ENCODE assay signal across 1 cellular context in the genomic region with DNA sequence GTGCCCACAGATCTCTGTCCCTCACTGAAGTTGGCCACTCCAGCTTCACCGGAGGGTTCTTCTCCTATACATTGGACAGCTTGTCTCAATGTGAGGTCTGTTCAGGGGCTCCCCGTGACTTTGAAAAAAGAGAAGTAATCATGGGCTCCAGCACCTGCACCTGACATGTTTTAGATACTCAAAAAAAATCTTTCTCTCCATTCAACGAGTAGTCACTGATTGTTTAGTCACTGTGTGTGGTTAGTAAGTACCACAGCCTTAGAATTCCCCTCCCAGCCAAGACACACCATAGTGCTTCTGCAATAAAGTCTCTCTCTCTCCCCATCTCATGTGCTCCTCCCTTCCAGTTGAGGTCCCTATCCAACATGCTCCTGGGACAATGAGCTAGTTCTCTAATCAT.
A peak's percentile ranks its signal among the peaks of the same experiment; 100 is the strongest.
TF ChIP-seq lines count a peak whose summit lies in the region.

No MANE protein-coding gene starts in this region.

TF ChIP-seq in GM12878, 131 proteins besides CTCF, POLR2A, EP300 and RAD21 (continues in another document):
- TF ChIP-seq, protein P1, sequence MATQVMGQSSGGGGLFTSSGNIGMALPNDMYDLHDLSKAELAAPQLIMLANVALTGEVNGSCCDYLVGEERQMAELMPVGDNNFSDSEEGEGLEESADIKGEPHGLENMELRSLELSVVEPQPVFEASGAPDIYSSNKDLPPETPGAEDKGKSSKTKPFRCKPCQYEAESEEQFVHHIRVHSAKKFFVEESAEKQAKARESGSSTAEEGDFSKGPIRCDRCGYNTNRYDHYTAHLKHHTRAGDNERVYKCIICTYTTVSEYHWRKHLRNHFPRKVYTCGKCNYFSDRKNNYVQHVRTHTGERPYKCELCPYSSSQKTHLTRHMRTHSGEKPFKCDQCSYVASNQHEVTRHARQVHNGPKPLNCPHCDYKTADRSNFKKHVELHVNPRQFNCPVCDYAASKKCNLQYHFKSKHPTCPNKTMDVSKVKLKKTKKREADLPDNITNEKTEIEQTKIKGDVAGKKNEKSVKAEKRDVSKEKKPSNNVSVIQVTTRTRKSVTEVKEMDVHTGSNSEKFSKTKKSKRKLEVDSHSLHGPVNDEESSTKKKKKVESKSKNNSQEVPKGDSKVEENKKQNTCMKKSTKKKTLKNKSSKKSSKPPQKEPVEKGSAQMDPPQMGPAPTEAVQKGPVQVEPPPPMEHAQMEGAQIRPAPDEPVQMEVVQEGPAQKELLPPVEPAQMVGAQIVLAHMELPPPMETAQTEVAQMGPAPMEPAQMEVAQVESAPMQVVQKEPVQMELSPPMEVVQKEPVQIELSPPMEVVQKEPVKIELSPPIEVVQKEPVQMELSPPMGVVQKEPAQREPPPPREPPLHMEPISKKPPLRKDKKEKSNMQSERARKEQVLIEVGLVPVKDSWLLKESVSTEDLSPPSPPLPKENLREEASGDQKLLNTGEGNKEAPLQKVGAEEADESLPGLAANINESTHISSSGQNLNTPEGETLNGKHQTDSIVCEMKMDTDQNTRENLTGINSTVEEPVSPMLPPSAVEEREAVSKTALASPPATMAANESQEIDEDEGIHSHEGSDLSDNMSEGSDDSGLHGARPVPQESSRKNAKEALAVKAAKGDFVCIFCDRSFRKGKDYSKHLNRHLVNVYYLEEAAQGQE (IDR thresholded peaks at IDR 0.05; ENCODE audit: low read depth, low read length): no peak
- TF ChIP-seq DPF2 (IDR thresholded peaks at IDR 0.05) (0 out of 2 replicates have a peak, but pooled peaks have one; percentile 41), SMC3 (IDR thresholded peaks at IDR 0.05; ENCODE audit: borderline replicate concordance, low read length) (no peak; the same call in 1 of the 2 replicates), BCL11A (IDR thresholded peaks at IDR 0.05; ENCODE audit: low read depth, low read length) (peak; percentile 70; the same call in 1 of the 2 replicates), WRNIP1 (IDR thresholded peaks at IDR 0.05; ENCODE audit: borderline replicate concordance, low read depth, low read length) (no peak), CBX5 (IDR thresholded peaks at IDR 0.05; ENCODE audit: low read depth) (peak; percentile 79; the same call in 1 of the 2 replicates), TBL1XR1 (IDR thresholded peaks at IDR 0.05; ENCODE audit: low read depth, low read length) (peak; percentile 63; the same call in 1 of the 2 replicates), MTA2 (IDR thresholded peaks at IDR 0.05; ENCODE audit: low read depth) (peak; percentile 76; the same call in 1 of the 2 replicates), MEF2A (IDR thresholded peaks at IDR 0.05; ENCODE audit: insufficient read depth, low read depth, low read length) (peak; percentile 45; the same call in 1 of the 2 replicates), CBFB (IDR thresholded peaks at IDR 0.05; ENCODE audit: low read depth) (peak; percentile 90), PML (IDR thresholded peaks at IDR 0.05; ENCODE audit: low read length) (peak; percentile 82), MEF2B (IDR thresholded peaks at IDR 0.05; ENCODE audit: partially characterized antibody, poor library complexity, severe bottlenecking) (peak; percentile 58), IKZF1 (conservative IDR thresholded peaks at IDR 0.05) (peak; percentile 64), BACH1 (IDR thresholded peaks at IDR 0.05; ENCODE audit: borderline replicate concordance) (peak; percentile 62; the same call in 1 of the 2 replicates), CREB1 (IDR thresholded peaks at IDR 0.05; ENCODE audit: low read depth) (peak; percentile 57; the same call in 1 of the 2 replicates), TCF12 (IDR thresholded peaks at IDR 0.05; ENCODE audit: low read depth, low read length) (peak; percentile 62; the same call in 1 of the 2 replicates), GABPA (IDR thresholded peaks at IDR 0.05; ENCODE audit: low read depth) (no peak; the same call in 1 of the 2 replicates), TARDBP (IDR thresholded peaks at IDR 0.05; ENCODE audit: borderline replicate concordance) (no peak), POLR2AphosphoS2 (IDR thresholded peaks at IDR 0.05; ENCODE audit: low read depth, low read length) (no peak), SIX5 (IDR thresholded peaks at IDR 0.05; ENCODE audit: low read depth, low read length, severe bottlenecking) (peak; percentile 9), EGR1 (IDR thresholded peaks at IDR 0.05; ENCODE audit: borderline replicate concordance in 1 of 2, low read depth in 2 of 2, low read length in 2 of 2) (no peak), PAX5 (IDR thresholded peaks at IDR 0.05; ENCODE audit: borderline replicate concordance, low read depth, low read length) (peak; percentile 62; the same call in 1 of the 2 replicates), ZNF384 (IDR thresholded peaks at IDR 0.05; ENCODE audit: borderline replicate concordance, low read depth, low read length) (peak; percentile 80; the same call in 1 of the 2 replicates), NFIC (IDR thresholded peaks at IDR 0.05; ENCODE audit: low read depth, low read length) (peak; percentile 88), SMAD5 (IDR thresholded peaks at IDR 0.05; ENCODE audit: low read depth) (peak; percentile 45; the same call in 1 of the 2 replicates), ATF7 (IDR thresholded peaks at IDR 0.05; ENCODE audit: low read depth) (peak; percentile 54; the same call in 1 of the 2 replicates), RAD51 (IDR thresholded peaks at IDR 0.05) (peak; percentile 86), BHLHE40 (IDR thresholded peaks at IDR 0.05; ENCODE audit: borderline replicate concordance in 1 of 2, low read depth in 2 of 2, low read length in 1 of 2) (peak; percentile 88 to 90), KAT2A (conservative IDR thresholded peaks at IDR 0.05; ENCODE audit: control insufficient read depth, low read depth, low read length) (no peak), ZBED1 (IDR thresholded peaks at IDR 0.05; ENCODE audit: borderline replicate concordance) (peak; percentile 85; the same call in 1 of the 2 replicates), STAT3 (IDR thresholded peaks at IDR 0.05; ENCODE audit: low read depth, low read length) (no peak), MXI1 (IDR thresholded peaks at IDR 0.05; ENCODE audit: low read depth, low read length) (peak; percentile 64; the same call in 1 of the 2 replicates), GATAD2B (conservative IDR thresholded peaks at IDR 0.05; ENCODE audit: low read depth) (peak; percentile 40; the same call in 1 of the 2 replicates), NR2F1 (conservative IDR thresholded peaks at IDR 0.05) (0 out of 2 replicates have a peak, but pooled peaks have one; percentile 14), EED (IDR thresholded peaks at IDR 0.05; ENCODE audit: low read depth) (peak; percentile 75), YY1 (IDR thresholded peaks at IDR 0.05; ENCODE audit: low read depth, low read length) (no peak), RELA (IDR thresholded peaks at IDR 0.05; ENCODE audit: borderline replicate concordance, partially characterized antibody) (peak; percentile 66), ZNF24 (IDR thresholded peaks at IDR 0.05) (0 out of 2 replicates have a peak, but pooled peaks have one; percentile 64), CREM (IDR thresholded peaks at IDR 0.05; ENCODE audit: low read depth) (peak; percentile 55; the same call in 1 of the 2 replicates), MTA3 (IDR thresholded peaks at IDR 0.05; ENCODE audit: borderline replicate concordance, low read length) (peak; percentile 86; the same call in 1 of the 2 replicates), NBN (IDR thresholded peaks at IDR 0.05) (peak; percentile 86), TAF1 (IDR thresholded peaks at IDR 0.05; ENCODE audit: borderline replicate concordance, low read depth, low read length) (no peak), IRF4 (IDR thresholded peaks at IDR 0.05; ENCODE audit: low read depth, low read length) (0 out of 2 replicates have a peak, but pooled peaks have one; percentile 18), IKZF2 (IDR thresholded peaks at IDR 0.05) (peak; percentile 60 to 74; a peak in 3 of 4 replicates)
- TF ChIP-seq, protein P2, sequence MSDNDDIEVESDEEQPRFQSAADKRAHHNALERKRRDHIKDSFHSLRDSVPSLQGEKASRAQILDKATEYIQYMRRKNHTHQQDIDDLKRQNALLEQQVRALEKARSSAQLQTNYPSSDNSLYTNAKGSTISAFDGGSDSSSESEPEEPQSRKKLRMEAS (IDR thresholded peaks at IDR 0.05; ENCODE audit: low read depth, low read length): 0 out of 2 replicates have a peak, but pooled peaks have one; percentile 26
- TF ChIP-seq, protein P3, sequence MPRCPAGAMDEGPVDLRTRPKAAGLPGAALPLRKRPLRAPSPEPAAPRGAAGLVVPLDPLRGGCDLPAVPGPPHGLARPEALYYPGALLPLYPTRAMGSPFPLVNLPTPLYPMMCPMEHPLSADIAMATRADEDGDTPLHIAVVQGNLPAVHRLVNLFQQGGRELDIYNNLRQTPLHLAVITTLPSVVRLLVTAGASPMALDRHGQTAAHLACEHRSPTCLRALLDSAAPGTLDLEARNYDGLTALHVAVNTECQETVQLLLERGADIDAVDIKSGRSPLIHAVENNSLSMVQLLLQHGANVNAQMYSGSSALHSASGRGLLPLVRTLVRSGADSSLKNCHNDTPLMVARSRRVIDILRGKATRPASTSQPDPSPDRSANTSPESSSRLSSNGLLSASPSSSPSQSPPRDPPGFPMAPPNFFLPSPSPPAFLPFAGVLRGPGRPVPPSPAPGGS (IDR thresholded peaks at IDR 0.05; ENCODE audit: borderline replicate concordance, insufficient read depth, low read depth, low read length, poor library complexity, severe bottlenecking): peak; percentile 40
- TF ChIP-seq, protein P4, sequence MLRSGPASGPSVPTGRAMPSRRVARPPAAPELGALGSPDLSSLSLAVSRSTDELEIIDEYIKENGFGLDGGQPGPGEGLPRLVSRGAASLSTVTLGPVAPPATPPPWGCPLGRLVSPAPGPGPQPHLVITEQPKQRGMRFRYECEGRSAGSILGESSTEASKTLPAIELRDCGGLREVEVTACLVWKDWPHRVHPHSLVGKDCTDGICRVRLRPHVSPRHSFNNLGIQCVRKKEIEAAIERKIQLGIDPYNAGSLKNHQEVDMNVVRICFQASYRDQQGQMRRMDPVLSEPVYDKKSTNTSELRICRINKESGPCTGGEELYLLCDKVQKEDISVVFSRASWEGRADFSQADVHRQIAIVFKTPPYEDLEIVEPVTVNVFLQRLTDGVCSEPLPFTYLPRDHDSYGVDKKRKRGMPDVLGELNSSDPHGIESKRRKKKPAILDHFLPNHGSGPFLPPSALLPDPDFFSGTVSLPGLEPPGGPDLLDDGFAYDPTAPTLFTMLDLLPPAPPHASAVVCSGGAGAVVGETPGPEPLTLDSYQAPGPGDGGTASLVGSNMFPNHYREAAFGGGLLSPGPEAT (IDR thresholded peaks at IDR 0.05; ENCODE audit: low read depth): peak; percentile 98
- TF ChIP-seq, protein P5, sequence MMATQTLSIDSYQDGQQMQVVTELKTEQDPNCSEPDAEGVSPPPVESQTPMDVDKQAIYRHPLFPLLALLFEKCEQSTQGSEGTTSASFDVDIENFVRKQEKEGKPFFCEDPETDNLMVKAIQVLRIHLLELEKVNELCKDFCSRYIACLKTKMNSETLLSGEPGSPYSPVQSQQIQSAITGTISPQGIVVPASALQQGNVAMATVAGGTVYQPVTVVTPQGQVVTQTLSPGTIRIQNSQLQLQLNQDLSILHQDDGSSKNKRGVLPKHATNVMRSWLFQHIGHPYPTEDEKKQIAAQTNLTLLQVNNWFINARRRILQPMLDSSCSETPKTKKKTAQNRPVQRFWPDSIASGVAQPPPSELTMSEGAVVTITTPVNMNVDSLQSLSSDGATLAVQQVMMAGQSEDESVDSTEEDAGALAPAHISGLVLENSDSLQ (IDR thresholded peaks at IDR 0.05): peak; percentile 34; the same call in 1 of the 2 replicates
- TF ChIP-seq, protein P6, sequence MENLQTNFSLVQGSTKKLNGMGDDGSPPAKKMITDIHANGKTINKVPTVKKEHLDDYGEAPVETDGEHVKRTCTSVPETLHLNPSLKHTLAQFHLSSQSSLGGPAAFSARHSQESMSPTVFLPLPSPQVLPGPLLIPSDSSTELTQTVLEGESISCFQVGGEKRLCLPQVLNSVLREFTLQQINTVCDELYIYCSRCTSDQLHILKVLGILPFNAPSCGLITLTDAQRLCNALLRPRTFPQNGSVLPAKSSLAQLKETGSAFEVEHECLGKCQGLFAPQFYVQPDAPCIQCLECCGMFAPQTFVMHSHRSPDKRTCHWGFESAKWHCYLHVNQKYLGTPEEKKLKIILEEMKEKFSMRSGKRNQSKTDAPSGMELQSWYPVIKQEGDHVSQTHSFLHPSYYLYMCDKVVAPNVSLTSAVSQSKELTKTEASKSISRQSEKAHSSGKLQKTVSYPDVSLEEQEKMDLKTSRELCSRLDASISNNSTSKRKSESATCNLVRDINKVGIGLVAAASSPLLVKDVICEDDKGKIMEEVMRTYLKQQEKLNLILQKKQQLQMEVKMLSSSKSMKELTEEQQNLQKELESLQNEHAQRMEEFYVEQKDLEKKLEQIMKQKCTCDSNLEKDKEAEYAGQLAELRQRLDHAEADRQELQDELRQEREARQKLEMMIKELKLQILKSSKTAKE (IDR thresholded peaks at IDR 0.05; ENCODE audit: low read depth, poor library complexity, severe bottlenecking): peak; percentile 68
- TF ChIP-seq, protein P7, sequence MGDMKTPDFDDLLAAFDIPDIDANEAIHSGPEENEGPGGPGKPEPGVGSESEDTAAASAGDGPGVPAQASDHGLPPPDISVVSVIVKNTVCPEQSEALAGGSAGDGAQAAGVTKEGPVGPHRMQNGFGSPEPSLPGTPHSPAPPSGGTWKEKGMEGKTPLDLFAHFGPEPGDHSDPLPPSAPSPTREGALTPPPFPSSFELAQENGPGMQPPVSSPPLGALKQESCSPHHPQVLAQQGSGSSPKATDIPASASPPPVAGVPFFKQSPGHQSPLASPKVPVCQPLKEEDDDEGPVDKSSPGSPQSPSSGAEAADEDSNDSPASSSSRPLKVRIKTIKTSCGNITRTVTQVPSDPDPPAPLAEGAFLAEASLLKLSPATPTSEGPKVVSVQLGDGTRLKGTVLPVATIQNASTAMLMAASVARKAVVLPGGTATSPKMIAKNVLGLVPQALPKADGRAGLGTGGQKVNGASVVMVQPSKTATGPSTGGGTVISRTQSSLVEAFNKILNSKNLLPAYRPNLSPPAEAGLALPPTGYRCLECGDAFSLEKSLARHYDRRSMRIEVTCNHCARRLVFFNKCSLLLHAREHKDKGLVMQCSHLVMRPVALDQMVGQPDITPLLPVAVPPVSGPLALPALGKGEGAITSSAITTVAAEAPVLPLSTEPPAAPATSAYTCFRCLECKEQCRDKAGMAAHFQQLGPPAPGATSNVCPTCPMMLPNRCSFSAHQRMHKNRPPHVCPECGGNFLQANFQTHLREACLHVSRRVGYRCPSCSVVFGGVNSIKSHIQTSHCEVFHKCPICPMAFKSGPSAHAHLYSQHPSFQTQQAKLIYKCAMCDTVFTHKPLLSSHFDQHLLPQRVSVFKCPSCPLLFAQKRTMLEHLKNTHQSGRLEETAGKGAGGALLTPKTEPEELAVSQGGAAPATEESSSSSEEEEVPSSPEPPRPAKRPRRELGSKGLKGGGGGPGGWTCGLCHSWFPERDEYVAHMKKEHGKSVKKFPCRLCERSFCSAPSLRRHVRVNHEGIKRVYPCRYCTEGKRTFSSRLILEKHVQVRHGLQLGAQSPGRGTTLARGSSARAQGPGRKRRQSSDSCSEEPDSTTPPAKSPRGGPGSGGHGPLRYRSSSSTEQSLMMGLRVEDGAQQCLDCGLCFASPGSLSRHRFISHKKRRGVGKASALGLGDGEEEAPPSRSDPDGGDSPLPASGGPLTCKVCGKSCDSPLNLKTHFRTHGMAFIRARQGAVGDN (IDR thresholded peaks at IDR 0.05): peak; percentile 89; the same call in 1 of the 2 replicates
- TF ChIP-seq, protein P8, sequence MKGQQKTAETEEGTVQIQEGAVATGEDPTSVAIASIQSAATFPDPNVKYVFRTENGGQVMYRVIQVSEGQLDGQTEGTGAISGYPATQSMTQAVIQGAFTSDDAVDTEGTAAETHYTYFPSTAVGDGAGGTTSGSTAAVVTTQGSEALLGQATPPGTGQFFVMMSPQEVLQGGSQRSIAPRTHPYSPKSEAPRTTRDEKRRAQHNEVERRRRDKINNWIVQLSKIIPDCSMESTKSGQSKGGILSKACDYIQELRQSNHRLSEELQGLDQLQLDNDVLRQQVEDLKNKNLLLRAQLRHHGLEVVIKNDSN (IDR thresholded peaks at IDR 0.05; ENCODE audit: borderline replicate concordance, extremely low read length, insufficient read depth, low read depth, low read length): no peak
